Comparison of ENCODE assay signal across 22 cellular contexts in genomic region chr11:73358071-73358470, GRCh38.
"Had no signal": no experiment of that assay in that cellular context is flagged by ENCODE, and none has a peak within 500 bp of the region (broad histone marks: within the 10 kb centered on the region; RNA-seq: fewer than 3 reads in every experiment).

No MANE protein-coding gene starts in this region.

- H3K4me1 ChIP-seq: body of pancreas, left lung, right lobe of liver, suprapubic skin, upper lobe of left lung had no signal

- H3K27ac Mint-ChIP-seq: activated CD4-positive, alpha-beta memory T cell treated with anti-CD3 and anti-CD28 coated beads for 36 hours; activated CD4-positive, alpha-beta T cell treated with anti-CD3 and anti-CD28 coated beads for 36 hours; activated naive CD8-positive, alpha-beta T cell treated with anti-CD3 and anti-CD28 coated beads for 36 hours; activated T-helper 1 cell treated with anti-CD3 and anti-CD28 coated beads, Interleukin-12 subunit alpha, Interleukin-12 subunit beta, Interleukin-2, Interleukin-4 antibody, amounts not matched to agents 30 ng/mL and 10 ng/mL and 1 ng/mL, durations not matched to agents 14 hours and 24 hours and 36 hours; stimulated activated naive CD8-positive, alpha-beta T cell treated with anti-CD3 and anti-CD28 coated beads, Interleukin-15, amount 100 ng/mL, for 72 hours; WTC11 had no signal

- H3K4me1 Mint-ChIP-seq: activated CD4-positive, alpha-beta T cell treated with anti-CD3 and anti-CD28 coated beads for 36 hours; activated naive CD8-positive, alpha-beta T cell treated with anti-CD3 and anti-CD28 coated beads for 36 hours; stimulated activated naive CD8-positive, alpha-beta T cell treated with anti-CD3 and anti-CD28 coated beads, Interleukin-15, amount 100 ng/mL, for 72 hours had no signal

- H3K36me3 Mint-ChIP-seq: activated CD4-positive, alpha-beta memory T cell treated with anti-CD3 and anti-CD28 coated beads for 36 hours; activated naive CD8-positive, alpha-beta T cell treated with anti-CD3 and anti-CD28 coated beads for 36 hours; WTC11 had no signal

- H3K27ac ChIP-seq: body of pancreas, epithelial cell of prostate, left lung, neural progenitor cell, ovary, right lobe of liver, suprapubic skin had no signal

- H3K27me3 Mint-ChIP-seq: activated CD4-positive, alpha-beta memory T cell treated with anti-CD3 and anti-CD28 coated beads for 36 hours; activated CD4-positive, alpha-beta T cell treated with anti-CD3 and anti-CD28 coated beads for 36 hours; activated naive CD8-positive, alpha-beta T cell treated with anti-CD3 and anti-CD28 coated beads for 36 hours; stimulated activated naive CD8-positive, alpha-beta T cell treated with anti-CD3 and anti-CD28 coated beads, Interleukin-15, amount 100 ng/mL, for 72 hours had no signal

- H3K9me3 ChIP-seq: body of pancreas, gastrocnemius medialis, left lung, ovary, right lobe of liver, suprapubic skin, upper lobe of left lung had no signal

- ATAC-seq: activated CD4-positive, alpha-beta T cell treated with anti-CD3 and anti-CD28 coated beads for 36 hours; body of pancreas; gastrocnemius medialis; left lung; right lobe of liver; stimulated activated naive CD8-positive, alpha-beta T cell treated with anti-CD3 and anti-CD28 coated beads, Interleukin-15, amount 100 ng/mL, for 72 hours; WTC11 had no signal

- DNase-seq: activated CD4-positive, alpha-beta memory T cell treated with anti-CD3 and anti-CD28 coated beads for 36 hours; activated CD4-positive, alpha-beta T cell treated with anti-CD3 and anti-CD28 coated beads for 36 hours; activated naive CD8-positive, alpha-beta T cell treated with anti-CD3 and anti-CD28 coated beads for 36 hours; activated T-cell treated with anti-CD3 and anti-CD28 coated beads for 4 hours; amniotic stem cell; body of pancreas; dorsolateral prefrontal cortex; gastrocnemius medialis; left lung; mammary epithelial cell; ovary; right lobe of liver; small intestine; stimulated activated CD4-positive, alpha-beta T cell treated with anti-CD3 and anti-CD28 coated beads, Interleukin-15, amount 100 ng/mL, for 24 hours; stimulated activated CD4-positive, alpha-beta T cell treated with anti-CD3 and anti-CD28 coated beads, Interleukin-2, amount 100 ng/mL, for 48 hours; stimulated activated naive CD8-positive, alpha-beta T cell treated with anti-CD3 and anti-CD28 coated beads, Interleukin-15, amount 100 ng/mL, for 72 hours; upper lobe of left lung had no signal

- H3K27me3 ChIP-seq: body of pancreas, dorsolateral prefrontal cortex, gastrocnemius medialis, left lung, neural progenitor cell, ovary, right lobe of liver, suprapubic skin, upper lobe of left lung had no signal

- H3K9me3 Mint-ChIP-seq: activated CD4-positive, alpha-beta memory T cell treated with anti-CD3 and anti-CD28 coated beads for 36 hours; activated naive CD8-positive, alpha-beta T cell treated with anti-CD3 and anti-CD28 coated beads for 36 hours; activated T-helper 1 cell treated with anti-CD3 and anti-CD28 coated beads, Interleukin-12 subunit alpha, Interleukin-12 subunit beta, Interleukin-2, Interleukin-4 antibody, amounts not matched to agents 30 ng/mL and 10 ng/mL and 1 ng/mL, durations not matched to agents 14 hours and 24 hours and 36 hours; neural progenitor cell; stimulated activated naive CD8-positive, alpha-beta T cell treated with anti-CD3 and anti-CD28 coated beads, Interleukin-15, amount 100 ng/mL, for 72 hours; WTC11 had no signal

- H3K4me3 ChIP-seq: body of pancreas, dorsolateral prefrontal cortex, gastrocnemius medialis, left lung, neural progenitor cell, ovary, right lobe of liver, suprapubic skin, upper lobe of left lung had no signal

- H3K4me3 Mint-ChIP-seq: activated CD4-positive, alpha-beta memory T cell treated with anti-CD3 and anti-CD28 coated beads for 36 hours; activated CD4-positive, alpha-beta T cell treated with anti-CD3 and anti-CD28 coated beads for 36 hours; activated naive CD8-positive, alpha-beta T cell treated with anti-CD3 and anti-CD28 coated beads for 36 hours; activated T-helper 1 cell treated with anti-CD3 and anti-CD28 coated beads, Interleukin-12 subunit alpha, Interleukin-12 subunit beta, Interleukin-2, Interleukin-4 antibody, amounts not matched to agents 30 ng/mL and 10 ng/mL and 1 ng/mL, durations not matched to agents 14 hours and 24 hours and 36 hours; neural progenitor cell; stimulated activated naive CD8-positive, alpha-beta T cell treated with anti-CD3 and anti-CD28 coated beads, Interleukin-15, amount 100 ng/mL, for 72 hours; WTC11 had no signal

- H3K4me2 ChIP-seq: neural progenitor cell had no signal

- H3K9ac ChIP-seq: neural progenitor cell had no signal

- H3K36me3 ChIP-seq: neural progenitor cell, ovary, right lobe of liver had no signal
